Comparison of ENCODE assay signal across 17 cellular contexts in genomic region chr15:58303236-58303635, GRCh38.
"Had no signal": no experiment of that assay in that cellular context is flagged by ENCODE, and none has a peak within 500 bp of the region (broad histone marks: within the 10 kb centered on the region; RNA-seq: fewer than 3 reads in every experiment).

No MANE protein-coding gene starts in this region.

- H3K27me3 Mint-ChIP-seq: activated T-cell treated with anti-CD3 and anti-CD28 coated beads, Interleukin-2, amount 50 U/mL, for 24 hours had no signal

- H3K79me2 ChIP-seq: parathyroid adenoma had no signal

- H3K9me3 ChIP-seq: lower lobe of right lung, neutrophil, sigmoid colon, spleen, stomach, testis, upper lobe of left lung had no signal

- H3K9ac ChIP-seq: parathyroid adenoma had no signal

- H3K9me3 Mint-ChIP-seq: activated B cell treated with CpG ODN at 0.5 μM for 24 hours; activated T-cell treated with anti-CD3 and anti-CD28 coated beads, Interleukin-2, amount 50 U/mL, for 24 hours had no signal

- H3K4me1 ChIP-seq: parathyroid adenoma, sigmoid colon, testis had no signal

- H2AFZ ChIP-seq: parathyroid adenoma had no signal

- H3K4me1 Mint-ChIP-seq: activated B cell treated with CpG ODN at 0.5 μM for 24 hours had no signal

- H3K36me3 ChIP-seq: cardiac muscle cell, lower lobe of right lung, neutrophil, sigmoid colon, spleen, stomach, upper lobe of left lung had no signal

- H3K27ac Mint-ChIP-seq: activated B cell treated with CpG ODN at 0.5 μM for 24 hours; activated T-cell treated with anti-CD3 and anti-CD28 coated beads, Interleukin-2, amount 50 U/mL, for 24 hours; endodermal cell had no signal

- H3K27ac ChIP-seq: cardiac muscle cell, dorsolateral prefrontal cortex, lower lobe of right lung, neutrophil, parathyroid adenoma, sigmoid colon, spleen, stomach, testis, upper lobe of left lung had no signal

- H3K27me3 ChIP-seq: cardiac muscle cell, dorsolateral prefrontal cortex, neutrophil, sigmoid colon, stomach, testis, upper lobe of left lung had no signal

- FAIRE-seq: islet of Langerhans had no signal

- H3K4me3 ChIP-seq: cardiac muscle cell, dorsolateral prefrontal cortex, lower lobe of right lung, sigmoid colon, spleen, stomach, testis, upper lobe of left lung had no signal

- ATAC-seq: left colon had no signal

- H3K4me3 Mint-ChIP-seq: activated B cell treated with CpG ODN at 0.5 μM for 24 hours; activated T-cell treated with anti-CD3 and anti-CD28 coated beads, Interleukin-2, amount 50 U/mL, for 24 hours; endodermal cell had no signal

- DNase-seq: activated B cell treated with CpG ODN at 0.5 μM for 24 hours; activated CD4-positive, alpha-beta T cell treated with anti-CD3 and anti-CD28 coated beads, Interleukin-2, amount 50 U/mL, for 1 hour; activated effector memory CD4-positive, alpha-beta T cell treated with anti-CD3 and anti-CD28 coated beads, Interleukin-2, amount 50 U/mL, for 16 hours; activated T-cell treated with anti-CD3 and anti-CD28 coated beads, Interleukin-2, amount 50 U/mL, for 24 hours; dorsolateral prefrontal cortex; endodermal cell; left colon; lower lobe of right lung; sigmoid colon; spleen; stomach; testis; upper lobe of left lung had no signal
